Comparison of ENCODE assay signal across 8 cellular contexts in the genomic region with DNA sequence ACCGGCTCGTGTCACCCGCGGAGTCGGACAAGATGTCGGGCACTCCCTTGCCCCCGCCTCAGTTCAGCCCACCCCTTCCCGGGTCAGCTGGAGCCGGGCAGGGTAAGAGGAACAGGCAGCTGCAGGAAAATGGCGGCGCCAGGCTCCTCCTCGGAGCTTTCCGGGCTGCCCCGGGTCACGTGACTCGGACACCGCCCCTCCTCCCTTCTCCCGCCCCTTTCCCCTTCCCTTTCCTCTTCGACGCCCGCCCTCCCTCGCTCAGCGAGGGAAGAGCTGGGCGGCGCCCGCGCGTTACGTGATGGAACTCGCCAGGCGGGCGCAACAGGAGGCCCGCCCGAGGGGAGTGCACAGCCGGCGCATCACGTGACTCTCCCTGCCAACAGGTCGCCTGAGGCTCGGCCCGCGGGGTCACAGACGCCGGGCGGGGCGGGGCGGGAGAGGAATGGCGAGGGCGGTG. TPM values are rescaled to one million over a fixed set of nuclear protein-coding genes. Genes with fewer than 3 reads are reported as not detected.
A peak's percentile ranks its signal among the peaks of the same experiment; 100 is the strongest.
DNase-seq lines count a peak whose midpoint lies in the region; TF ChIP-seq lines count a peak whose summit lies in the region.

A gene with protein sequence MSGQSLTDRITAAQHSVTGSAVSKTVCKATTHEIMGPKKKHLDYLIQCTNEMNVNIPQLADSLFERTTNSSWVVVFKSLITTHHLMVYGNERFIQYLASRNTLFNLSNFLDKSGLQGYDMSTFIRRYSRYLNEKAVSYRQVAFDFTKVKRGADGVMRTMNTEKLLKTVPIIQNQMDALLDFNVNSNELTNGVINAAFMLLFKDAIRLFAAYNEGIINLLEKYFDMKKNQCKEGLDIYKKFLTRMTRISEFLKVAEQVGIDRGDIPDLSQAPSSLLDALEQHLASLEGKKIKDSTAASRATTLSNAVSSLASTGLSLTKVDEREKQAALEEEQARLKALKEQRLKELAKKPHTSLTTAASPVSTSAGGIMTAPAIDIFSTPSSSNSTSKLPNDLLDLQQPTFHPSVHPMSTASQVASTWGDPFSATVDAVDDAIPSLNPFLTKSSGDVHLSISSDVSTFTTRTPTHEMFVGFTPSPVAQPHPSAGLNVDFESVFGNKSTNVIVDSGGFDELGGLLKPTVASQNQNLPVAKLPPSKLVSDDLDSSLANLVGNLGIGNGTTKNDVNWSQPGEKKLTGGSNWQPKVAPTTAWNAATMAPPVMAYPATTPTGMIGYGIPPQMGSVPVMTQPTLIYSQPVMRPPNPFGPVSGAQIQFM (minus strand): TSS at position 134 of the 457 bp plus-strand sequence. CDS start 304 bp downstream, outside the sequence.

- H3K4ac ChIP-seq in neuronal stem cell (ENCODE audit: low read length) = no peak within 1 kb of the TSS

- H3K4me2 ChIP-seq in neuronal stem cell (ENCODE audit: insufficient read depth, low read length, poor library complexity, severe bottlenecking) = peak within 1 kb of the TSS; percentile 59

- peaks cover 4 to 6% of the 10 kb centered on the region in 2 donors for H3K4me1 ChIP-seq in neuronal stem cell (ENCODE audit: control insufficient read depth in 2 of 2, insufficient read depth in 1 of 2, low read depth in 1 of 2, low read length in 2 of 2)

- no peak for TF ChIP-seq CTCF in subcutaneous adipose tissue (IDR thresholded peaks at IDR 0.05; ENCODE audit: low read depth)

- H3K4me3 ChIP-seq in neuronal stem cell (ENCODE audit: low read length in 2 of 2) = peak within 1 kb of the TSS; percentile 85 to 90

- no peak within 1 kb of the TSS for H2AK5ac ChIP-seq in neuronal stem cell (ENCODE audit: low read depth, low read length)

- H2AFZ ChIP-seq in neuronal stem cell (ENCODE audit: low read length) = peak within 1 kb of the TSS; percentile 84

- H3K23ac ChIP-seq in neuronal stem cell (ENCODE audit: low read depth, low read length, poor library complexity) = peak within 1 kb of the TSS; percentile 93

- WGBS in neuronal stem cell (ENCODE audit: extremely low coverage in 2 of 2, insufficient read length in 2 of 2, insufficient replicate concordance in 1 of 2), 2 donors = no CpG with 5 or more reads among the region's 48 CpGs

- no peaks in the 10 kb centered on the region for H3K9me3 ChIP-seq in neuronal stem cell (replicated peaks in 1 of 2; ENCODE audit: control insufficient read depth in 2 of 2, insufficient read depth in 1 of 2, low read depth in 1 of 2, low read length in 2 of 2)

- peak within 1 kb of the TSS; percentile 69 for H2BK120ac ChIP-seq in neuronal stem cell (ENCODE audit: low read depth, low read length)

- in situ Hi-C loops in SK-MEL-5 (cut with HindIII; ENCODE audit: low pct_unique_long_range_greater_than_20kb, low sequenced_read_pairs) = no loop called here

- peak within 1 kb of the TSS; percentile 91 for H2BK5ac ChIP-seq in neuronal stem cell (ENCODE audit: low read length)

- H2BK12ac ChIP-seq in neuronal stem cell (ENCODE audit: low read length) = no peak within 1 kb of the TSS

- H3K36me3 ChIP-seq in neuronal stem cell (replicated peaks in 1 of 2; ENCODE audit: control insufficient read depth in 2 of 2, insufficient read depth in 2 of 2, low read length in 2 of 2) = no peaks in the 10 kb centered on the region

- H3K27ac ChIP-seq in neuronal stem cell (replicated peaks; ENCODE audit: low read length) = peak within 1 kb of the TSS; percentile 81

- POLR2A ChIA-PET in HEK293T (lab: Yijun Ruan, JAX) = interaction anchor here (0.7 to 2.3 kb wide), 11 partner anchors 15 to 418 kb away, joined by 3 to 8 read pairs (median 5); no protein-coding TSS in a partner anchor

- peak; percentile 95 for DNase-seq in GF-D8 (lab: John Stamatoyannopoulos, UW)
- DNase-seq in HEK293T (ENCODE audit: extremely low spot score) = peak; percentile 93
- DNase-seq in MV-4-11 (lab: John Stamatoyannopoulos, UW) = peak; percentile 98
- peak; percentile 93 for DNase-seq in SK-MEL-5 (ENCODE audit: low read depth, low spot score)
- peak; percentile 97 for DNase-seq in activated naive CD4-positive, alpha-beta T cell treated with Interleukin-2 at 50 U/mL for 16 hours
- peak; percentile 96 for DNase-seq in foreskin melanocyte
- DNase-seq in neuronal stem cell (ENCODE audit: low spot score) = peak; percentile 97

- H3K27me3 ChIP-seq in neuronal stem cell (ENCODE audit: control insufficient read depth in 3 of 3, insufficient read depth in 3 of 3, low read depth in 1 of 3, low read length in 3 of 3) = no peaks in the 10 kb centered on the region

- peak within 1 kb of the TSS; percentile 10 for H2BK15ac ChIP-seq in neuronal stem cell (ENCODE audit: low read length)

- CTCF ChIA-PET in HEK293T (lab: Yijun Ruan, JAX) = interaction anchor here (0.9 kb wide), 1 partner anchor 27 kb away, joined by 5 read pairs; no protein-coding TSS in a partner anchor

- no peak within 1 kb of the TSS for H4K8ac ChIP-seq in neuronal stem cell (ENCODE audit: low read depth, low read length)

- H3K18ac ChIP-seq in neuronal stem cell (ENCODE audit: low read length) = peak within 1 kb of the TSS; percentile 94

- peaks cover 1% of the 10 kb centered on the region for H3K79me1 ChIP-seq in neuronal stem cell (ENCODE audit: low read depth, low read length)

- peak within 1 kb of the TSS; percentile 95 for H3K14ac ChIP-seq in neuronal stem cell (ENCODE audit: low read length)

- H4K91ac ChIP-seq in neuronal stem cell (ENCODE audit: low read depth, low read length, poor library complexity) = no peak within 1 kb of the TSS

- H3K9ac ChIP-seq in neuronal stem cell (ENCODE audit: low read depth, low read length, poor library complexity) = peak within 1 kb of the TSS; percentile 91

TF ChIP-seq in HEK293T, 16 proteins besides CTCF, POLR2A, EP300 and RAD21:
- TF ChIP-seq, protein P1, sequence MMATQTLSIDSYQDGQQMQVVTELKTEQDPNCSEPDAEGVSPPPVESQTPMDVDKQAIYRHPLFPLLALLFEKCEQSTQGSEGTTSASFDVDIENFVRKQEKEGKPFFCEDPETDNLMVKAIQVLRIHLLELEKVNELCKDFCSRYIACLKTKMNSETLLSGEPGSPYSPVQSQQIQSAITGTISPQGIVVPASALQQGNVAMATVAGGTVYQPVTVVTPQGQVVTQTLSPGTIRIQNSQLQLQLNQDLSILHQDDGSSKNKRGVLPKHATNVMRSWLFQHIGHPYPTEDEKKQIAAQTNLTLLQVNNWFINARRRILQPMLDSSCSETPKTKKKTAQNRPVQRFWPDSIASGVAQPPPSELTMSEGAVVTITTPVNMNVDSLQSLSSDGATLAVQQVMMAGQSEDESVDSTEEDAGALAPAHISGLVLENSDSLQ (IDR thresholded peaks at IDR 0.05) = 0 out of 2 replicates have a peak, but pooled peaks have one; percentile 5
- TF ChIP-seq TARDBP (IDR thresholded peaks at IDR 0.05) (no peak), CTBP1 (IDR thresholded peaks at IDR 0.05; ENCODE audit: borderline replicate concordance) (0 out of 2 replicates have a peak, but pooled peaks have one; percentile 25), ARNT (IDR thresholded peaks at IDR 0.05) (peak; percentile 5; the same call in 1 of the 2 replicates), L3MBTL2 (conservative IDR thresholded peaks at IDR 0.05) (peak; percentile 78; the same call in 1 of the 2 replicates), HDGF (IDR thresholded peaks at IDR 0.05; ENCODE audit: borderline replicate concordance) (no peak), FOXM1 (IDR thresholded peaks at IDR 0.05; ENCODE audit: borderline replicate concordance) (no peak)

RNA-seq across cellular contexts. Expression of the gene that starts here (rescaled TPM):
- 123 and 127 TPM in 2 replicates for total RNA-seq in SK-MEL-5 (2014; rRNA removed; shearing (Covaris generic))
- polyA plus RNA-seq in SK-MEL-5 (2015; cell fraction: cytosol; rRNA removed) = 97.7 and 126 TPM in 2 replicates
- 109 and 115 TPM in 2 replicates for polyA plus RNA-seq in SK-MEL-5 (2015; cell fraction: nucleus; rRNA removed)
- polyA plus RNA-seq in neuronal stem cell (2013, experiment 1 of 2) = 73.0 TPM
- polyA plus RNA-seq in neuronal stem cell (2013, experiment 2 of 2) = 70.7 TPM
- total RNA-seq in subcutaneous adipose tissue = 100 to 1,000 TPM; 345 to 758 (median 413) TPM

Comparison
In these comparisons a context has a peak if more than half of its experiments do, and no peak if none do; other contexts are left out.
1. Peak in every context shown above with its lines: DNase-seq, H3K4me3 ChIP-seq and H3K27ac ChIP-seq.